1 cellular context compared by ENCODE assay signal in genomic region chr2:241310917-241311566, GRCh38.
TF ChIP-seq lines count a peak whose summit lies in the region.

No MANE protein-coding gene starts in this region.

TF ChIP-seq in GM23338, 12 proteins besides CTCF, POLR2A, EP300 and RAD21 (continued from another document):
- no peak for TF ChIP-seq ZNF462 (CRISPR knock-in tag; IDR thresholded peaks at IDR 0.05)
- TF ChIP-seq JUNB (IDR thresholded peaks at IDR 0.05; ENCODE audit: unreplicated experiment): no peak
- TF ChIP-seq CREB1 (CRISPR knock-in tag; IDR thresholded peaks at IDR 0.05; ENCODE audit: low read depth): no peak
- no peak for TF ChIP-seq ETS1 (IDR thresholded peaks at IDR 0.05)
- TF ChIP-seq NANOG (IDR thresholded peaks at IDR 0.05; ENCODE audit: borderline replicate concordance): no peak
- no peak for TF ChIP-seq ZNF114 (CRISPR knock-in tag; IDR thresholded peaks at IDR 0.05)
- TF ChIP-seq STAT1 (IDR thresholded peaks at IDR 0.05; ENCODE audit: unreplicated experiment): no peak
- no peak for TF ChIP-seq EZH2 (IDR thresholded peaks at IDR 0.05; ENCODE audit: low read depth, unreplicated experiment)
